ENCODE assay signal across 11 cellular contexts in the genomic region with DNA sequence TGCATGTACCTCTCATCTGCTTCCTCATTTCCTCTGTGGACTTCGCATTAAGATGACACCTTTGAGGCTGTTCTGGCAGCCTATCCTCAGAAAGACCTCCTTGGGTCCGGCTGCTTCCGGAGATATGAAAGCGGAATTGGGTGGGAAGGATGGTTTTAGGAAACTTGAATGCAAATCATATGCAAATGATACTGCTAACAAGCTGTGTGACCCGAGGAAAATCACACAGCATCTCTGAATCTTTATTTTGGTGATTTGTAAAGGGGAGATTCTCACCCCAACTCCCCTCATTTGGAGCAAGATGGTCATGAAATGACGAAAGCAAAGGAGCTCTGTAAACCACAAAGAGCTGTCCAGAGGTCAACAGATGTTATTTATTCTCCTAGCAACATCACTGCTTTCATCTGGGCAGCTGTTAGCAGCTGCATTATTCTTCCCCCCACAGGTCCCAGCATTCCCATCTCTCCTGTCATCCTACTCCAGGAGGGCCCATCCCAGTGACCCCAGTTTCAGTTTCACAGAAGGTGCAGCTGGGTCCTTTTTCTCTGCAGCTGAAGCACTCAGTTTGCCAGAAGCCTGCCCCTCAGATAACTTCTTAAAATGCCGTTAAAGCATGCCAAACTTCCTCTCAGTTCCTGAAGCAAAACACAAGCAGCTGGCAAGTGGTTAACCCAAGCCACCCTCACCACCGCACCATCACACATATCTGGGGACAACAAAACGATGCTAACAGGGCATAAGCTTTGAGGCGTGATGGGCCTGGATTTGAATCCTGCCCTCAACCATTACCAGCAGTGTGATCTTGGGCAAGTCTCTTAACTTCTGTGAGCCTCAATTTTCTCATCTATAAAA.
A peak's percentile ranks its signal among the peaks of the same experiment; 100 is the strongest.
DNase-seq lines count a peak whose midpoint lies in the region; ATAC-seq and TF ChIP-seq lines count a peak whose summit lies in the region.
"Had no signal": no experiment of that assay in that cellular context is flagged by ENCODE, and none has a peak within 500 bp of the region (broad histone marks: within the 10 kb centered on the region; RNA-seq: fewer than 3 reads in every experiment).

No MANE protein-coding gene starts in this region.

- H3K9ac ChIP-seq in OCI-LY3 (ENCODE audit: low read length): no peak overlapping the region

- H3K36me3 ChIP-seq in OCI-LY3 (replicated peaks; ENCODE audit: low read depth, low read length) (no peaks in the 10 kb centered on the region), lower lobe of right lung (no peaks in the 10 kb centered on the region)
- H3K36me3 ChIP-seq: HAP-1 had no signal

- no peaks in the 10 kb centered on the region for H4K20me1 ChIP-seq in OCI-LY3 (ENCODE audit: insufficient read depth, low read length)

- peak overlapping the region; percentile 48 for H3K4me2 ChIP-seq in OCI-LY3 (ENCODE audit: low read length)

- H3K4me3 ChIP-seq in OCI-LY3 (ENCODE audit: low read length) (no peak overlapping the region), lower lobe of right lung (no peak overlapping the region)
- H3K4me3 ChIP-seq: HAP-1 had no signal

- intact Hi-C loops in lower lobe of right lung (cut with DNase I): no loop called here

- H2AFZ ChIP-seq in OCI-LY3 (ENCODE audit: low read depth, low read length): no peak overlapping the region

- ATAC-seq in HG02642 (IDR thresholded peaks at IDR 0.05; ENCODE audit: poor library complexity, unreplicated experiment) (peak; percentile 48), lower lobe of right lung (peak; percentile 56 to 57)

- H3K9me3 ChIP-seq in OCI-LY3 (ENCODE audit: insufficient read depth, low read length): no peaks in the 10 kb centered on the region
- no peaks in the 10 kb centered on the region for H3K9me3 ChIP-seq in lower lobe of right lung
- H3K9me3 ChIP-seq: HAP-1 had no signal

- H3K27me3 ChIP-seq in OCI-LY3 (ENCODE audit: low read depth, low read length) (no peaks in the 10 kb centered on the region), lower lobe of right lung (ENCODE audit: low read depth) (no peaks in the 10 kb centered on the region)

- H3K4me1 ChIP-seq in OCI-LY3 (ENCODE audit: low read length) (peaks cover 14% of the 10 kb centered on the region), lower lobe of right lung (no peaks in the 10 kb centered on the region)

- no peaks in the 10 kb centered on the region for H3K79me2 ChIP-seq in OCI-LY3 (ENCODE audit: low read length)

- H3K27ac ChIP-seq in OCI-LY3 (ENCODE audit: low read length): no peak overlapping the region
- H3K27ac ChIP-seq in lower lobe of right lung: no peak overlapping the region

- TF ChIP-seq CTCF in GM13977 (IDR thresholded peaks at IDR 0.05; ENCODE audit: extremely low read depth, insufficient read depth, missing control alignments) (no peak), OCI-LY3 (IDR thresholded peaks at IDR 0.05; ENCODE audit: low read depth, low read length) (no peak), lower lobe of right lung (IDR thresholded peaks at IDR 0.05) (no peak)

- peak; percentile 35 for DNase-seq in GM13977 (ENCODE audit: low spot score)
- DNase-seq in lower lobe of right lung: no peak
- DNase-seq in NCI-H82 treated with DMSO at 0.1 percent for 48 hours (lab: John Stamatoyannopoulos, UW; ENCODE audit: unreplicated experiment): no peak
- no peak for DNase-seq in stimulated activated naive CD4-positive, alpha-beta T cell treated with Interleukin-2 at 50 U/mL for 16 hours (lab: John Stamatoyannopoulos, UW)
- DNase-seq in DMS53 (lab: John Stamatoyannopoulos, UW): no peak
- no peak for DNase-seq in DMS79 (lab: John Stamatoyannopoulos, UW)
- DNase-seq: CD4-positive, alpha-beta memory T cell; occipital lobe had no signal

- in situ Hi-C loops in GM13977 (cut with MboI; ENCODE audit: low pct_unique_long_range_greater_than_20kb, low sequenced_read_pairs, unreplicated experiment): no loop called here
